ENCODE assay signal across 11 cellular contexts in genomic region chr20:36101201-36101600, GRCh38. TPM values are rescaled to one million over a fixed set of nuclear protein-coding genes. Genes with fewer than 3 reads are reported as not detected.
A peak's percentile ranks its signal among the peaks of the same experiment; 100 is the strongest.
DNase-seq lines count a peak whose midpoint lies in the region; ATAC-seq and TF ChIP-seq lines count a peak whose summit lies in the region.
"Had no signal": no experiment of that assay in that cellular context is flagged by ENCODE, and none has a peak within 500 bp of the region (broad histone marks: within the 10 kb centered on the region; RNA-seq: fewer than 3 reads in every experiment).

No MANE protein-coding gene starts in this region.

- peaks cover 61% of the 10 kb centered on the region for H3K4me1 ChIP-seq in OCI-LY7 (ENCODE audit: insufficient read depth, low read length, poor library complexity, severe bottlenecking)
- peaks cover 34 to 81% (median 50%) of the 10 kb centered on the region in 4 donors for H3K4me1 ChIP-seq in transverse colon

- H3K4me3 Mint-ChIP-seq in CD14-positive monocyte = no peak overlapping the region
- H3K4me3 Mint-ChIP-seq: activated naive CD4-positive, alpha-beta T cell treated with anti-CD3 and anti-CD28 coated beads, Interleukin-2, amount 10 ng/mL, durations not matched to agents 7 days and 5 days had no signal

- H3K4me1 Mint-ChIP-seq in CD14-positive monocyte = peaks cover 33% of the 10 kb centered on the region

- H4K20me1 ChIP-seq in OCI-LY7 (ENCODE audit: insufficient read depth, low read length) = no peaks in the 10 kb centered on the region

- DNase-seq in NCI-H748 (lab: John Stamatoyannopoulos, UW; ENCODE audit: unreplicated experiment) = peak; percentile 46
- no peak for DNase-seq in NCI-H748 treated with DMSO at 0.1 percent for 48 hours (lab: John Stamatoyannopoulos, UW)
- peak; percentile 49 for DNase-seq in OCI-LY7 (ENCODE audit: low spot score)
- peak; percentile 77 for DNase-seq in islet precursor cell
- peak; percentile 68 for DNase-seq in transverse colon
- DNase-seq in CD14-positive monocyte (ENCODE audit: low spot score) = no peak
- no peak for DNase-seq in NCI-H1694 treated with DMSO at 0.1 percent for 48 hours (lab: John Stamatoyannopoulos, UW)
- DNase-seq: activated naive CD4-positive, alpha-beta T cell treated with anti-CD3 and anti-CD28 coated beads, Interleukin-2, amount 10 ng/mL, durations not matched to agents 7 days and 5 days; caudate nucleus; NCI-H1105 treated with DMSO at 0.1 percent for 48 hours had no signal

- peaks cover 0 to 3% of the 10 kb centered on the region in 2 donors for H3K36me3 Mint-ChIP-seq in CD14-positive monocyte
- H3K36me3 Mint-ChIP-seq: activated naive CD4-positive, alpha-beta T cell treated with anti-CD3 and anti-CD28 coated beads, Interleukin-2, amount 10 ng/mL, durations not matched to agents 7 days and 5 days had no signal

- WGBS in transverse colon (ENCODE audit: low coverage in 1 of 2), 2 donors = 9% methylated on average over 2 of the region's 2 CpGs; no CpG with 5 or more reads in 1 of the 2 donors

- BruUV-seq in OCI-LY7 (replicated peaks; lab: Mats Ljungman, UMichigan) = no TSS peak

- H3K9me3 Mint-ChIP-seq in CD14-positive monocyte = no peaks in the 10 kb centered on the region
- H3K9me3 Mint-ChIP-seq: activated naive CD4-positive, alpha-beta T cell treated with anti-CD3 and anti-CD28 coated beads, Interleukin-2, amount 10 ng/mL, durations not matched to agents 7 days and 5 days had no signal

- no peaks in the 10 kb centered on the region for H3K9me2 ChIP-seq in OCI-LY7 (ENCODE audit: insufficient read depth, low read length)

- no peak for TF ChIP-seq CTCF in OCI-LY7 (conservative IDR thresholded peaks at IDR 0.05; ENCODE audit: low read length)
- TF ChIP-seq CTCF in transverse colon (IDR thresholded peaks at IDR 0.05) = no peak
- no peak for TF ChIP-seq CTCF in CD14-positive monocyte (IDR thresholded peaks at IDR 0.05)

- peak overlapping the region in 1 of 7 donors; percentile 66 for H3K27ac Mint-ChIP-seq in CD14-positive monocyte
- H3K27ac Mint-ChIP-seq: activated naive CD4-positive, alpha-beta T cell treated with anti-CD3 and anti-CD28 coated beads, Interleukin-2, amount 10 ng/mL, durations not matched to agents 7 days and 5 days had no signal

- intact Hi-C loops in OCI-LY7 (cut with micrococcal nuclease; ENCODE audit: unreplicated experiment) = no loop called here
- intact Hi-C loops in transverse colon (cut with DNase I; ENCODE audit: low total_unique reads) = no loop called here
- intact Hi-C loops in CD14-positive monocyte (cut with micrococcal nuclease) = no loop called here

- H3K27ac ChIP-seq in OCI-LY7 (ENCODE audit: low read depth, low read length, poor library complexity, severe bottlenecking) = no peak overlapping the region
- peak overlapping the region; percentile 78 to 83 (median 82) for H3K27ac ChIP-seq in transverse colon

- H3K27me3 ChIP-seq in transverse colon = no peaks in the 10 kb centered on the region

- no peak for ATAC-seq in HG02642 (IDR thresholded peaks at IDR 0.05; ENCODE audit: poor library complexity, unreplicated experiment)

- no peaks in the 10 kb centered on the region for H3K79me2 ChIP-seq in OCI-LY7 (ENCODE audit: insufficient read depth, low read depth, low read length)

- H3K36me3 ChIP-seq in OCI-LY7 (ENCODE audit: insufficient read depth, low read length) = no peaks in the 10 kb centered on the region
- H3K36me3 ChIP-seq in transverse colon = no peaks in the 10 kb centered on the region

- TF ChIP-seq POLR2A in transverse colon (IDR thresholded peaks at IDR 0.05) = no peak

- in situ Hi-C loops in transverse colon (cut with MboI; ENCODE audit: low pct_ligation_motif_present in 1 of 4, low pct_unique_long_range_greater_than_20kb in 1 of 4, low sequenced_read_pairs in 3 of 4) = no loop called here

- no peak for TF ChIP-seq EP300 in transverse colon (IDR thresholded peaks at IDR 0.05; ENCODE audit: low read depth)

- POLR2A ChIA-PET in OCI-LY7 (lab: Charles Lee) = interaction anchor here (1.3 kb wide), 1 partner anchor 10 kb away, joined by 3 read pairs; no protein-coding TSS in a partner anchor

- CTCF ChIA-PET in OCI-LY7 (lab: Charles Lee; ENCODE audit: unreplicated experiment) = no interaction called here

- H2AFZ ChIP-seq in OCI-LY7 (ENCODE audit: low read length) = peak overlapping the region; percentile 63

- H3K9me3 ChIP-seq in OCI-LY7 (ENCODE audit: low read length) (no peaks in the 10 kb centered on the region), transverse colon (no peaks in the 10 kb centered on the region)

- H3K4me3 ChIP-seq in OCI-LY7 (ENCODE audit: low read depth, low read length, poor library complexity, severe bottlenecking) = no peak overlapping the region
- H3K4me3 ChIP-seq in transverse colon = no peak overlapping the region

- peak overlapping the region; percentile 15 for H3K4me2 ChIP-seq in OCI-LY7 (ENCODE audit: low read length)

- peaks cover 3 to 9% (median 3%) of the 10 kb centered on the region in 3 donors for H3K27me3 Mint-ChIP-seq in CD14-positive monocyte (ENCODE audit: low read depth in 3 of 3)

RNA-seq across cellular contexts. Expression of gene EPB41L1, which starts 53.3 kb away (rescaled TPM):
- 0.26 and 0.54 TPM in 2 replicates for total RNA-seq in OCI-LY7 (2014; rRNA removed; shearing (Covaris generic))
- total RNA-seq in OCI-LY7 (2022) (1.4 and 1.6 TPM in 2 replicates), transverse colon (100 to 1,000 TPM in 1 of 4 donors, 10 to 100 TPM in 3; 36.4 to 167 (median 79.4) TPM)
- not detected for polyA plus RNA-seq in CD14-positive monocyte

Comparison
In these comparisons a context has a peak if more than half of its experiments do, and no peak if none do; other contexts are left out.
1. DNase-seq: peak in NCI-H748 (single experiment), OCI-LY7 (single experiment), islet precursor cell (single experiment) and transverse colon (single experiment); none in NCI-H748 treated with DMSO at 0.1 percent for 48 hours (single experiment), CD14-positive monocyte (single experiment) and NCI-H1694 treated with DMSO at 0.1 percent for 48 hours (single experiment).
2. RNA of gene EPB41L1, which starts 53.3 kb away (total RNA-seq): 36.4 to 167 TPM in transverse colon; 0.26 to 1.6 TPM in OCI-LY7; every median in the first group is over 10 times any median in the second.